In genomic region chr2:170771049-170771937, GRCh38 we compare ENCODE assay signal across 8 cellular contexts. TPM values are rescaled to one million over a fixed set of nuclear protein-coding genes. Genes with fewer than 3 reads are reported as not detected.
DNase-seq lines count a peak whose midpoint lies in the region; ATAC-seq, FAIRE-seq and TF ChIP-seq lines count a peak whose summit lies in the region.

No MANE protein-coding gene starts in this region.

- H3K9me3 ChIP-seq in PC-3 (ENCODE audit: low read length) (no peaks in the 10 kb centered on the region), kidney (ENCODE audit: control insufficient read depth in 1 of 2, low read length in 2 of 2) (no peaks in the 10 kb centered on the region)

- ATAC-seq in GM18502 (IDR thresholded peaks at IDR 0.05; ENCODE audit: poor library complexity, unreplicated experiment) = peak; percentile 47
- ATAC-seq in HG02973 (IDR thresholded peaks at IDR 0.05; ENCODE audit: unreplicated experiment) = peak; percentile 39
- ATAC-seq in PC-3 = peak; percentile 57

- peaks cover 31% of the 10 kb centered on the region for H3K27me3 Mint-ChIP-seq in brain

- no peak overlapping the region for H3K27ac ChIP-seq in ACC112 (ENCODE audit: low read depth, low read length)
- no peak overlapping the region for H3K27ac ChIP-seq in PC-3 (ENCODE audit: low read length)
- H3K27ac ChIP-seq in kidney (ENCODE audit: low read depth in 2 of 2, low read length in 2 of 2) = peak overlapping the region; percentile 51 to 63

- FAIRE-seq in kidney (lab: Jason Lieb, UNC) = no peak

- DNase-seq in PC-3 (peak; percentile 33), kidney (no peak), T1000 (lab: John Stamatoyannopoulos, UW) (no peak)
- peak in 2 of 3 experiments; percentile 3 to 12 for DNase-seq in stimulated activated CD4-positive, alpha-beta T cell treated with anti-CD3 and anti-CD28 coated beads, TNF-alpha, amount 100 ng/mL, for 4 hours (ENCODE audit: low read depth in 3 of 3)

- H3K9ac ChIP-seq in PC-3 (ENCODE audit: low read length) (peak overlapping the region; percentile 67), kidney (ENCODE audit: low read length in 2 of 2) (peak overlapping the region in 1 of 2 donors; percentile 6)

- H3K4me3 ChIP-seq in ACC112 (ENCODE audit: low read depth, low read length) = peak overlapping the region; percentile 73
- H3K4me3 ChIP-seq in PC-3 (ENCODE audit: low read length) = peak overlapping the region; percentile 99
- H3K4me3 ChIP-seq in kidney (ENCODE audit: low read length in 2 of 2) = peak overlapping the region; percentile 59 to 67

- H3K9me3 Mint-ChIP-seq in brain = no peaks in the 10 kb centered on the region

- no peaks in the 10 kb centered on the region for H3K9me2 ChIP-seq in PC-3 (replicated peaks; ENCODE audit: low read length)

- intact Hi-C loops in PC-3 (cut with micrococcal nuclease) (loop anchor here (2.0 kb wide), 1 partner anchor 32 kb away; no protein-coding TSS in a partner anchor), kidney (cut with DNase I) (no loop called here)

- no peaks in the 10 kb centered on the region for H3K36me3 Mint-ChIP-seq in brain

- H3K4me1 Mint-ChIP-seq in brain = peaks cover 31% of the 10 kb centered on the region

- peak overlapping the region; percentile 83 to 90 (median 86) for H3K4me3 Mint-ChIP-seq in brain

- peak overlapping the region; percentile 93 for H3K4me2 ChIP-seq in PC-3 (ENCODE audit: low read length)

- TF ChIP-seq CTCF in PC-3 (conservative IDR thresholded peaks at IDR 0.05; ENCODE audit: low read depth, low read length) = 0 out of 2 replicates have a peak, but pooled peaks have one; percentile 16
- no peak for TF ChIP-seq CTCF in brain (conservative IDR thresholded peaks at IDR 0.05)
- TF ChIP-seq CTCF in kidney (IDR thresholded peaks at IDR 0.05; ENCODE audit: borderline replicate concordance, extremely low read depth, insufficient read depth) = no peak

- peak overlapping the region in 3 of 5 experiments; percentile 69 to 93 (median 76) for H3K27ac Mint-ChIP-seq in brain

- H3K27me3 ChIP-seq in ACC112 (ENCODE audit: insufficient read depth, low read length) = peaks cover 13% of the 10 kb centered on the region
- no peaks in the 10 kb centered on the region for H3K27me3 ChIP-seq in PC-3 (ENCODE audit: low read length)

- H3K36me3 ChIP-seq in ACC112 (ENCODE audit: insufficient read depth, low read length) (no peaks in the 10 kb centered on the region), PC-3 (ENCODE audit: low read depth, low read length) (no peaks in the 10 kb centered on the region), kidney (ENCODE audit: control insufficient read depth in 1 of 2, insufficient read depth in 2 of 2, low read length in 2 of 2) (no peaks in the 10 kb centered on the region)

- no peaks in the 10 kb centered on the region for H3F3A ChIP-seq in PC-3 (ENCODE audit: low read length, unreplicated experiment)

- CTCF ChIA-PET in PC-3 (lab: Charles Lee) = interaction anchor here (0.5 to 1.4 kb wide), 4 partner anchors 23 to 101 kb away, joined by 3 to 4 read pairs (median 4); no protein-coding TSS in a partner anchor

- H3K79me2 ChIP-seq in ACC112 (ENCODE audit: control insufficient read depth, insufficient read depth, low read length, unreplicated experiment) = no peaks in the 10 kb centered on the region
- no peaks in the 10 kb centered on the region for H3K79me2 ChIP-seq in PC-3 (ENCODE audit: low read length)

- peak overlapping the region; percentile 19 for H2AFZ ChIP-seq in ACC112 (ENCODE audit: low read length, unreplicated experiment)
- peak overlapping the region; percentile 99 for H2AFZ ChIP-seq in PC-3 (ENCODE audit: low read length)

- H3K4me1 ChIP-seq in ACC112 (ENCODE audit: control insufficient read depth, insufficient read depth, low read length, unreplicated experiment) (peaks cover 2% of the 10 kb centered on the region), PC-3 (ENCODE audit: insufficient read depth, low read length) (peaks cover 7% of the 10 kb centered on the region; the same call in 1 of the 2 replicates), kidney (ENCODE audit: control insufficient read depth in 1 of 2, insufficient read depth in 1 of 2, low read depth in 1 of 2, low read length in 2 of 2) (peaks cover 0 to 3% of the 10 kb centered on the region in 2 donors)

- no TSS peak for BruUV-seq in PC-3 (replicated peaks; lab: Mats Ljungman, UMichigan)

- no peaks in the 10 kb centered on the region for H4K20me1 ChIP-seq in PC-3 (ENCODE audit: low read length)

- POLR2A ChIA-PET in PC-3 (lab: Charles Lee; ENCODE audit: unreplicated experiment) = interaction anchor here (0.6 to 1.0 kb wide), 2 partner anchors 32 to 39 kb away, joined by 3 to 11 read pairs; no protein-coding TSS in a partner anchor

RNA-seq across cellular contexts. Expression of gene ERICH2, which starts 1.1 kb away (rescaled TPM):
- total RNA-seq in PC-3 (2014; rRNA removed) (1.4 and 1.9 TPM in 2 replicates), kidney (0.91 TPM)
- polyA plus RNA-seq in brain (ENCODE audit: insufficient read depth, low read depth, low replicate concordance) (1.1 TPM), kidney (ENCODE audit: insufficient read depth, low read depth, low replicate concordance) (4.0 TPM)

RNA-seq across cellular contexts. Expression of gene GAD1, which starts 45.4 kb away (rescaled TPM):
- total RNA-seq in PC-3 (2014; rRNA removed) (10.6 and 16.5 TPM in 2 replicates), kidney (1.1 TPM)
- polyA plus RNA-seq in brain (ENCODE audit: insufficient read depth, low read depth, low replicate concordance) (17.2 TPM), kidney (ENCODE audit: insufficient read depth, low read depth, low replicate concordance) (4.1 TPM)

RNA-seq across cellular contexts. Expression of gene SP5, which starts 56.2 kb away (rescaled TPM):
- 0.47 and 4.8 TPM in 2 replicates for total RNA-seq in PC-3 (2014; rRNA removed)
- polyA plus RNA-seq in brain (ENCODE audit: insufficient read depth, low read depth, low replicate concordance) = 3.9 TPM
- 0.25 TPM for total RNA-seq in kidney
- polyA plus RNA-seq in kidney (ENCODE audit: insufficient read depth, low read depth, low replicate concordance) = 1.6 TPM

Comparison
In these comparisons a context has a peak if more than half of its experiments do, and no peak if none do; other contexts are left out.
1. H3K27ac ChIP-seq: peak in kidney (2 of 2); none in ACC112 (single experiment) and PC-3 (single experiment).
2. DNase-seq: peak in PC-3 (single experiment) and stimulated activated CD4-positive, alpha-beta T cell treated with anti-CD3 and anti-CD28 coated beads, TNF-alpha, amount 100 ng/mL, for 4 hours (2 of 3); none in kidney (single experiment) and T1000 (single experiment).
3. Peak in every context shown above with its lines, with median percentiles within 50 percentile points of each other: H3K4me3 ChIP-seq and ATAC-seq.